8 cellular contexts compared by ENCODE assay signal in genomic region chr1:16904560-16905111, GRCh38. TPM values are rescaled to one million over a fixed set of nuclear protein-coding genes. Genes with fewer than 3 reads are reported as not detected.
A peak's percentile ranks its signal among the peaks of the same experiment; 100 is the strongest.
DNase-seq lines count a peak whose midpoint lies in the region; ATAC-seq and TF ChIP-seq lines count a peak whose summit lies in the region.

No MANE protein-coding gene starts in this region.

- peak overlapping the region; percentile 37 for H3K4me3 ChIP-seq in BJ (ENCODE audit: low read depth, low read length)
- H3K4me3 ChIP-seq in ectodermal cell (ENCODE audit: insufficient read depth, low read depth, low read length): peak overlapping the region; percentile 45
- H3K4me3 ChIP-seq in lower leg skin (ENCODE audit: low read depth, poor library complexity, severe bottlenecking): peak overlapping the region; percentile 43

- peaks cover 5% of the 10 kb centered on the region for H3K4me1 ChIP-seq in ectodermal cell (ENCODE audit: control insufficient read depth, insufficient read depth, low read length)

- DNase-seq in BJ (ENCODE audit: low read depth) (peak; percentile 86), NCI-H69 (lab: John Stamatoyannopoulos, UW) (peak; percentile 95), lower leg skin (ENCODE audit: low spot score in 2 of 2) (peak; percentile 100)
- peak; percentile 100 for DNase-seq in activated CD4-positive, alpha-beta T cell treated with anti-CD3 and anti-CD28 coated beads, Interleukin-2, amount 50 U/mL, for 1 hour
- DNase-seq in stimulated activated CD4-positive, alpha-beta T cell treated with anti-CD3 and anti-CD28 coated beads, Interleukin-4, amount 100 ng/mL, for 4 hours: peak; percentile 95 to 99

- TF ChIP-seq POLR2A in lower leg skin (IDR thresholded peaks at IDR 0.05): peak in 1 of 2 donors; percentile 78

- H3K27me3 ChIP-seq in BJ (ENCODE audit: control insufficient read depth, insufficient read depth, low read length) (no peaks in the 10 kb centered on the region), ectodermal cell (ENCODE audit: control insufficient read depth, insufficient read depth, low read length, poor library complexity, severe bottlenecking) (no peaks in the 10 kb centered on the region)

- peaks cover 4% of the 10 kb centered on the region for H3K9me3 ChIP-seq in ectodermal cell (ENCODE audit: control insufficient read depth, low read length)

- TF ChIP-seq CTCF in BJ (IDR thresholded peaks at IDR 0.05; ENCODE audit: insufficient read depth, low read depth, low read length) (no peak), lower leg skin (IDR thresholded peaks at IDR 0.05) (no peak)

- H3K27ac ChIP-seq in ectodermal cell (ENCODE audit: insufficient read depth, low read depth, low read length, poor library complexity, severe bottlenecking): peak overlapping the region; percentile 100

- CTCF ChIA-PET in BJ (lab: Yijun Ruan, JAX): interaction anchor here (0.8 kb wide), 1 partner anchor 57 kb away, joined by 3 read pairs; no protein-coding TSS in a partner anchor

- POLR2A ChIA-PET in BJ (lab: Charles Lee): interaction anchor here (0.5 to 0.9 kb wide), 5 partner anchors 8 to 391 kb away, joined by 3 to 5 read pairs (median 3); partner anchors contain the start of gene CROCC

- WGBS in ectodermal cell, 2 experiments: 1 to 2% methylated on average over 27 of the region's 27 CpGs
- 0 to 1% methylated on average over 27 of the region's 27 CpGs for WGBS in lower leg skin, 2 donors

- H3K36me3 ChIP-seq in BJ (ENCODE audit: control insufficient read depth, insufficient read depth, low read length): no peaks in the 10 kb centered on the region
- no peaks in the 10 kb centered on the region for H3K36me3 ChIP-seq in ectodermal cell (ENCODE audit: control insufficient read depth, insufficient read depth, low read length)

- ATAC-seq in GM19395 (IDR thresholded peaks at IDR 0.05; ENCODE audit: unreplicated experiment) (peak; percentile 85), HG03521 (IDR thresholded peaks at IDR 0.05; ENCODE audit: unreplicated experiment) (peak; percentile 92)

- intact Hi-C loops in lower leg skin (cut with DNase I; ENCODE audit: low total_unique reads): no loop called here

RNA-seq across cellular contexts. Expression of gene RNU1-2, which starts 8.9 kb away (rescaled TPM):
- polyA plus RNA-seq in BJ (2011; rRNA removed): not detected in 2 replicates
- polyA minus RNA-seq in BJ (2011; rRNA and poly(A)+ RNA removed): 55,674 and 68,724 TPM in 2 replicates
- polyA plus RNA-seq in ectodermal cell (2013, experiment 1 of 4): 2,448 TPM
- polyA plus RNA-seq in ectodermal cell (2013, experiment 2 of 4): 3,281 TPM
- 16,052 TPM for polyA plus RNA-seq in ectodermal cell (2013, experiment 3 of 4)
- polyA plus RNA-seq in ectodermal cell (2013, experiment 4 of 4): 9,026 TPM
- under 1 TPM in 3 of 4 donors, not detected in 1; under 0.01 TPM for total RNA-seq in lower leg skin

RNA-seq across cellular contexts. Expression of gene CROCC, which starts 17.1 kb away (rescaled TPM):
- 7.2 and 12.1 TPM in 2 replicates for polyA plus RNA-seq in BJ (2011; rRNA removed)
- polyA minus RNA-seq in BJ (2011; rRNA and poly(A)+ RNA removed): 4.6 and 5.9 TPM in 2 replicates
- polyA plus RNA-seq in ectodermal cell (2013, experiment 1 of 4): 61.3 TPM
- 60.1 TPM for polyA plus RNA-seq in ectodermal cell (2013, experiment 2 of 4)
- polyA plus RNA-seq in ectodermal cell (2013, experiment 3 of 4): 43.9 TPM
- polyA plus RNA-seq in ectodermal cell (2013, experiment 4 of 4): 50.1 TPM
- 10 to 100 TPM; 19.5 to 63.8 (median 23.3) TPM for total RNA-seq in lower leg skin

Comparison
In these comparisons a context has a peak if more than half of its experiments do, and no peak if none do; other contexts are left out.
1. Peak in every context shown above with its lines: DNase-seq, ATAC-seq, H3K4me3 ChIP-seq and H3K27ac ChIP-seq.